2 cellular contexts compared by ENCODE assay signal in genomic region chr22:17521971-17522370, GRCh38. TPM values are rescaled to one million over a fixed set of nuclear protein-coding genes. Genes with fewer than 3 reads are reported as not detected.
"Had no signal": no experiment of that assay in that cellular context is flagged by ENCODE, and none has a peak within 500 bp of the region (broad histone marks: within the 10 kb centered on the region; RNA-seq: fewer than 3 reads in every experiment).

No MANE protein-coding gene starts in this region.

RNA-seq across cellular contexts. Expression of gene SLC25A18, which starts 41.3 kb away (rescaled TPM):
- total RNA-seq: K562, SK-MEL-5 had no signal
